Comparison of ENCODE assay signal across 18 cellular contexts in genomic region chr11:64123679-64124078, GRCh38.
"Had no signal": no experiment of that assay in that cellular context is flagged by ENCODE, and none has a peak within 500 bp of the region (broad histone marks: within the 10 kb centered on the region; RNA-seq: fewer than 3 reads in every experiment).

No MANE protein-coding gene starts in this region.

- H3K27me3 Mint-ChIP-seq: naive thymus-derived CD4-positive, alpha-beta T cell had no signal

- H3K27me3 ChIP-seq: dorsolateral prefrontal cortex, neural progenitor cell, right atrium auricular region, stomach, tibial artery had no signal

- H3K4me3 ChIP-seq: dorsolateral prefrontal cortex, neural progenitor cell, prostate gland, right atrium auricular region, smooth muscle cell, stomach, tibial artery had no signal

- ATAC-seq: naive thymus-derived CD4-positive, alpha-beta T cell; stimulated activated effector memory CD8-positive, alpha-beta T cell treated with anti-CD3 and anti-CD28 coated beads, Interleukin-12 subunit alpha, Interleukin-12 subunit beta, amount 100 ng/mL, for 72 hours had no signal

- H3K9me3 ChIP-seq: prostate gland, right atrium auricular region, stomach, tibial artery had no signal

- H3K27ac ChIP-seq: neural progenitor cell, parathyroid adenoma, tibial artery had no signal

- H3K36me3 ChIP-seq: neural progenitor cell, prostate gland, right atrium auricular region, stomach, tibial artery had no signal

- H3K9me3 Mint-ChIP-seq: naive thymus-derived CD4-positive, alpha-beta T cell; nephron; neural progenitor cell; stimulated activated effector memory CD8-positive, alpha-beta T cell treated with anti-CD3 and anti-CD28 coated beads, Interleukin-12 subunit alpha, Interleukin-12 subunit beta, amount 100 ng/mL, for 72 hours; type B pancreatic cell had no signal

- DNase-seq: effector CD4-positive, alpha-beta T cell; midbrain; naive thymus-derived CD4-positive, alpha-beta T cell; stimulated activated CD4-positive, alpha-beta T cell treated with anti-CD3 and anti-CD28 coated beads, Interleukin-12 subunit alpha, Interleukin-12 subunit beta, amount 100 ng/mL, for 4 hours; stimulated activated CD4-positive, alpha-beta T cell treated with anti-CD3 and anti-CD28 coated beads, Interleukin-1b, Interleukin-23, amount 100 ng/mL, for 48 hours; stimulated activated CD4-positive, alpha-beta T cell treated with anti-CD3 and anti-CD28 coated beads, Interleukin-4, amount 100 ng/mL, for 1 hour; stimulated activated naive CD4-positive, alpha-beta T cell treated with Interleukin-2 at 50 U/mL for 16 hours; tibial artery had no signal

- H2AFZ ChIP-seq: neural progenitor cell, parathyroid adenoma had no signal

- H3K4me3 Mint-ChIP-seq: naive thymus-derived CD4-positive, alpha-beta T cell; nephron; neural progenitor cell; stimulated activated effector memory CD8-positive, alpha-beta T cell treated with anti-CD3 and anti-CD28 coated beads, Interleukin-12 subunit alpha, Interleukin-12 subunit beta, amount 100 ng/mL, for 72 hours; type B pancreatic cell had no signal

- H3K36me3 Mint-ChIP-seq: naive thymus-derived CD4-positive, alpha-beta T cell; neural progenitor cell; stimulated activated effector memory CD8-positive, alpha-beta T cell treated with anti-CD3 and anti-CD28 coated beads, Interleukin-12 subunit alpha, Interleukin-12 subunit beta, amount 100 ng/mL, for 72 hours; type B pancreatic cell had no signal

- H3K4me2 ChIP-seq: smooth muscle cell had no signal

- H3K4me1 ChIP-seq: parathyroid adenoma had no signal

- H3K9ac ChIP-seq: neural progenitor cell, parathyroid adenoma had no signal

- H3K79me2 ChIP-seq: parathyroid adenoma had no signal

- H3K27ac Mint-ChIP-seq: naive thymus-derived CD4-positive, alpha-beta T cell; neural progenitor cell; stimulated activated effector memory CD8-positive, alpha-beta T cell treated with anti-CD3 and anti-CD28 coated beads, Interleukin-12 subunit alpha, Interleukin-12 subunit beta, amount 100 ng/mL, for 72 hours; type B pancreatic cell had no signal
